ENCODE assay signal across 10 cellular contexts in the genomic region with DNA sequence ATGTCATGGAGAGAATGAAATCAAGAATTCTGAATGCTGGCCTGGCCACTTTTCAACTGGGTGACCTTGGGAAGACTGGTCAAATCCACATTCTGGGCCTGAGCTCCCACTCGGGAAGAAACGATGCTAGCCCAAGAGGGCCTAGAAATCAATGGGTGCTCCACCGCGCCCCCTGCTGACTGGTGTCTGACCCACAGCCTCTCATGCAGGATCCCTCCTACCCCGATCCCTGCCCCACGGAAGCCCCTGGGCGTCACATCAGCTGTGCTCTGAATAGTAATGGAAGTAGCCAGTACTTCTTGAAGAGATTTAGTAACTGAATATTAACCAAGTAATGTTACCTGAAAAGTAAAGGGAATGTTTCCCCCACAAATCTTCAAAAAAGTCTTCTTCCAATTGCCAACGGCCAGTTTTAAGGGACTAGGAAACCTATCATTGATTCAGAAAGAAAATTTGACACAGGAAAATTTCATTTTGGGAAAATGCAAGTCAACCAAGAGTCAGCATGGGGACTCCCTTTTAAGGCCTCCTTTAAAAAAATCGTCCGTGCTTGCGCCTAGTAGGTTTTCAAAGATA.
A peak's percentile ranks its signal among the peaks of the same experiment; 100 is the strongest.
DNase-seq lines count a peak whose midpoint lies in the region; ATAC-seq and TF ChIP-seq lines count a peak whose summit lies in the region.
"Had no signal": no experiment of that assay in that cellular context is flagged by ENCODE, and none has a peak within 500 bp of the region (broad histone marks: within the 10 kb centered on the region; RNA-seq: fewer than 3 reads in every experiment).

No MANE protein-coding gene starts in this region.

- ATAC-seq in HG03457 (IDR thresholded peaks at IDR 0.05; ENCODE audit: unreplicated experiment) = no peak
- ATAC-seq in HG03025 (IDR thresholded peaks at IDR 0.05; ENCODE audit: low FRiP score, unreplicated experiment) = no peak
- ATAC-seq: T-cell had no signal

- no peak overlapping the region for H3K9ac ChIP-seq in KMS-11

- TF ChIP-seq CTCF in KMS-11 (conservative IDR thresholded peaks at IDR 0.05; ENCODE audit: low read depth, low read length) = peak; percentile 62

- peak; percentile 57 for DNase-seq in activated CD4-positive, alpha-beta T cell treated with anti-CD3 and anti-CD28 coated beads for 48 hours
- no peak for DNase-seq in activated CD4-positive, alpha-beta T cell treated with anti-CD3 and anti-CD28 coated beads for 1 hour
- DNase-seq in cerebellar cortex (ENCODE audit: low spot score) (peak; percentile 22), medulla oblongata (ENCODE audit: extremely low spot score) (no peak)
- DNase-seq in stimulated activated CD4-positive, alpha-beta T cell treated with anti-CD3 and anti-CD28 coated beads, Interleukin-15, amount 100 ng/mL, for 24 hours = peak; percentile 50
- DNase-seq: DMS153 had no signal

- no peak overlapping the region for H3K4me2 ChIP-seq in KMS-11

- H3K36me3 ChIP-seq in KMS-11 (ENCODE audit: insufficient read depth) = no peaks in the 10 kb centered on the region

- H3K4me3 ChIP-seq in KMS-11 (IDR thresholded peaks at IDR 0.05; ENCODE audit: insufficient read depth, low read depth, low read length) = no peak overlapping the region

- H3K79me2 ChIP-seq in KMS-11 (ENCODE audit: insufficient read depth, low read depth) = no peaks in the 10 kb centered on the region

- no peak overlapping the region for H2AFZ ChIP-seq in KMS-11 (ENCODE audit: low read depth)

- no peaks in the 10 kb centered on the region for H3K27me3 ChIP-seq in KMS-11 (ENCODE audit: insufficient read depth, low read depth)

- no peaks in the 10 kb centered on the region for H3K4me1 ChIP-seq in KMS-11 (ENCODE audit: low read depth, poor library complexity, severe bottlenecking)

- no peaks in the 10 kb centered on the region for H4K20me1 ChIP-seq in KMS-11 (ENCODE audit: insufficient read depth)

- H3K27ac ChIP-seq in KMS-11 = no peak overlapping the region

Comparison
In these comparisons a context has a peak if more than half of its experiments do, and no peak if none do; other contexts are left out.
1. DNase-seq: peak in activated CD4-positive, alpha-beta T cell treated with anti-CD3 and anti-CD28 coated beads for 48 hours (single experiment), cerebellar cortex (single experiment) and stimulated activated CD4-positive, alpha-beta T cell treated with anti-CD3 and anti-CD28 coated beads, Interleukin-15, amount 100 ng/mL, for 24 hours (single experiment); none in activated CD4-positive, alpha-beta T cell treated with anti-CD3 and anti-CD28 coated beads for 1 hour (single experiment) and medulla oblongata (single experiment).